In genomic region chr13:31161583-31162150, GRCh38 we compare ENCODE assay signal across 8 cellular contexts. TPM values are rescaled to one million over a fixed set of nuclear protein-coding genes. Genes with fewer than 3 reads are reported as not detected.
DNase-seq lines count a peak whose midpoint lies in the region; ATAC-seq and TF ChIP-seq lines count a peak whose summit lies in the region.

Gene HSPH1, minus strand, starts transcription at chr13:31161904. Its CDS starts 322 bp downstream, at chr13:31161582.

- ATAC-seq in HG03439 (IDR thresholded peaks at IDR 0.05; ENCODE audit: unreplicated experiment), result peak; percentile 86
- ATAC-seq in left lobe of liver, result peak; percentile 87

- TF ChIP-seq POLR2A in GM19193 (IDR thresholded peaks at IDR 0.05; ENCODE audit: extremely low read depth, insufficient read depth, insufficient read length), result peak; percentile 92

- peak within 1 kb of the TSS; percentile 91 for H3K4me3 ChIP-seq in BLaER1

- DNase-seq in NCI-H510A treated with DMSO at 0.1 percent for 48 hours (lab: John Stamatoyannopoulos, UW), result peak; percentile 87
- DNase-seq in activated CD4-positive, alpha-beta T cell treated with anti-CD3 and anti-CD28 coated beads for 24 hours (ENCODE audit: low read depth in 2 of 2), result peak; percentile 97 to 98
- DNase-seq in dedifferentiated amniotic fluid mesenchymal stem cell (ENCODE audit: extremely low spot score), result peak; percentile 96
- DNase-seq in left lobe of liver (ENCODE audit: low spot score), result peak; percentile 99
- DNase-seq in stimulated activated CD4-positive, alpha-beta T cell treated with anti-CD3 and anti-CD28 coated beads, Interleukin-2, amount 100 ng/mL, for 4 hours (ENCODE audit: low read depth), result peak; percentile 99

- no peaks in the 10 kb centered on the region for H3K27me3 ChIP-seq in BLaER1

- H3K4me2 ChIP-seq in BLaER1, result peak within 1 kb of the TSS; percentile 82

- peaks cover 36% of the 10 kb centered on the region for H4K20me1 ChIP-seq in BLaER1

- peaks cover 9% of the 10 kb centered on the region for H3K36me3 ChIP-seq in BLaER1

- H3K27ac ChIP-seq in BLaER1, result peak within 1 kb of the TSS; percentile 85

- peak within 1 kb of the TSS; percentile 90 for H3K9ac ChIP-seq in BLaER1

- H3K9me3 ChIP-seq in BLaER1, result no peaks in the 10 kb centered on the region

- peaks cover 30% of the 10 kb centered on the region for H3K4me1 ChIP-seq in BLaER1

RNA-seq across cellular contexts. Expression of gene HSPH1, which starts in this region (rescaled TPM):
- 17.6 TPM for total RNA-seq in left lobe of liver

Comparison
In these comparisons a context has a peak if more than half of its experiments do, and no peak if none do; other contexts are left out.
1. Peak in every context shown above with its lines: DNase-seq, ATAC-seq, H3K4me3 ChIP-seq and H3K27ac ChIP-seq.